ENCODE assay signal across 9 cellular contexts in genomic region chr7:94620703-94621118, GRCh38. TPM values are rescaled to one million over a fixed set of nuclear protein-coding genes. Genes with fewer than 3 reads are reported as not detected.
DNase-seq lines count a peak whose midpoint lies in the region; ATAC-seq and TF ChIP-seq lines count a peak whose summit lies in the region.
"Had no signal": no experiment of that assay in that cellular context is flagged by ENCODE, and none has a peak within 500 bp of the region (broad histone marks: within the 10 kb centered on the region; RNA-seq: fewer than 3 reads in every experiment).

No MANE protein-coding gene starts in this region.

- TF ChIP-seq CTCF in omental fat pad (IDR thresholded peaks at IDR 0.05) (no peak), upper lobe of right lung (IDR thresholded peaks at IDR 0.05) (no peak)

- H3K4me1 ChIP-seq in upper lobe of right lung: no peaks in the 10 kb centered on the region

- H3K36me3 ChIP-seq in upper lobe of right lung: no peaks in the 10 kb centered on the region

- peak; percentile 6 for DNase-seq in NCI-H748 (lab: John Stamatoyannopoulos, UW; ENCODE audit: unreplicated experiment)
- no peak for DNase-seq in NCI-H748 treated with DMSO at 0.1 percent for 48 hours (lab: John Stamatoyannopoulos, UW)
- peak; percentile 98 for DNase-seq in MV-4-11 (lab: John Stamatoyannopoulos, UW)
- peak; percentile 48 to 66 for DNase-seq in activated CD4-positive, alpha-beta T cell treated with anti-CD3 and anti-CD28 coated beads, Interleukin-2, amount 50 U/mL, for 48 hours
- peak; percentile 96 for DNase-seq in fibroblast of peridontal ligament (ENCODE audit: extremely low read depth)
- peak; percentile 49 for DNase-seq in omental fat pad (ENCODE audit: low spot score)
- DNase-seq in upper lobe of right lung: peak; percentile 60

- H3K27ac ChIP-seq in upper lobe of right lung: no peak overlapping the region

- H3K4me3 ChIP-seq in upper lobe of right lung: no peak overlapping the region

- no peaks in the 10 kb centered on the region for H3K9me3 ChIP-seq in upper lobe of right lung

- ATAC-seq in HG02610 (IDR thresholded peaks at IDR 0.05; ENCODE audit: unreplicated experiment) (peak; percentile 99), omental fat pad (ENCODE audit: low FRiP score) (peak; percentile 99), upper lobe of right lung (peak; percentile 89)
- ATAC-seq: CD8-positive, alpha-beta T cell had no signal

- intact Hi-C loops in upper lobe of right lung (cut with DNase I): no loop called here

- H3K27me3 ChIP-seq in upper lobe of right lung: no peaks in the 10 kb centered on the region

RNA-seq across cellular contexts. Expression of gene SGCE, which starts 35.2 kb away (rescaled TPM):
- total RNA-seq in omental fat pad (100 to 1,000 TPM in 3 of 4 donors, 10 to 100 TPM in 1; 51.4 to 130 (median 115) TPM), upper lobe of right lung (74.1 TPM)
